ENCODE assay signal across 8 cellular contexts in the genomic region with DNA sequence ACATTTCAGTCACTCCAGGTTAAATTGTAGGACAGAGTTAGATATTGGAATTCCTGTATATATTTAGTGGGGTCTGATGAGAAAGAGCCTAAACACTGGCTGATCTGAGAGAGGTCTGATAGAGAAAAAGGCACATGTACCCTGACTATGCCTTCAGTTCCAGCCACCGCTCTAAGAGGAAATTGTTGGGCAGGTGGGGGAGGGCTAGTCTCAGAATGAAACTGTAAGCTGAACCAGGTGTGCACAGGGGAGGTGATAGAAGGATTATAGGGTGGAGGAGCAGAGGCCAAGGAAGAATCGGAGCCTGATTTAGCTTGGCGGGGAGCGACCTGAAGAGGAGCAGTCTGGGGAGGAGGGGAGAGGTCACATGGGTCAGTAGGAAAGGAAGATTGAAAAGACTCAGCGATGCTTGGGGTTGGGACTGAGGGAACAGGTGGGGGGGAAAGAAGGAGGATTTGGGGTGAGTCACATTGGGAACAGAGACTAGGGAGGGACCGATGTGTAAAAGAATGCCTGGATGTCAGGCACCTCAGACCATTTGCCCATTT.
DNase-seq lines count a peak whose midpoint lies in the region; ATAC-seq and TF ChIP-seq lines count a peak whose summit lies in the region.
"Not testable (repeated sequence)": the region's sequence is repeated elsewhere in the genome, so short reads cannot be mapped to it uniquely, and the experiment has no call there.

No MANE protein-coding gene starts in this region.

- not testable (repeated sequence) for TF ChIP-seq POLR2A in spleen (IDR thresholded peaks at IDR 0.05)

- peak overlapping the region; percentile 38 for H3K4me3 ChIP-seq in CD8-positive, alpha-beta memory T cell (ENCODE audit: low read length)
- H3K4me3 ChIP-seq in spleen: not testable (repeated sequence)

- H3K27me3 ChIP-seq in CD8-positive, alpha-beta memory T cell (ENCODE audit: insufficient read depth, low read length, poor library complexity, severe bottlenecking); spleen (replicated peaks in 1 of 7): not testable (repeated sequence)

- POLR2A ChIA-PET in CD8-positive, alpha-beta memory T cell (lab: Charles Lee): not testable (repeated sequence)

- H3K27me3 Mint-ChIP-seq in CD8-positive, alpha-beta memory T cell; activated CD4-positive, alpha-beta T cell treated with anti-CD3 and anti-CD28 coated beads, Interleukin-2, amount 10 ng/mL, durations not matched to agents 24 days and 14 days; activated naive CD4-positive, alpha-beta T cell treated with anti-CD3 and anti-CD28 coated beads, Interleukin-2, amount 10 ng/mL, durations not matched to agents 7 days and 5 days: not testable (repeated sequence)

- H3K36me3 Mint-ChIP-seq in CD8-positive, alpha-beta memory T cell; activated CD4-positive, alpha-beta T cell treated with anti-CD3 and anti-CD28 coated beads, Interleukin-2, amount 10 ng/mL, durations not matched to agents 24 days and 14 days (ENCODE audit: low read depth); activated naive CD4-positive, alpha-beta T cell treated with anti-CD3 and anti-CD28 coated beads, Interleukin-2, amount 10 ng/mL, durations not matched to agents 7 days and 5 days; stimulated activated effector memory CD8-positive, alpha-beta T cell treated with anti-CD3 and anti-CD28 coated beads, Interleukin-12 subunit alpha, Interleukin-12 subunit beta, amount 100 ng/mL, for 72 hours: not testable (repeated sequence)

- not testable (repeated sequence) for TF ChIP-seq CTCF in spleen (IDR thresholded peaks at IDR 0.05 in 8 of 11, conservative IDR thresholded peaks at IDR 0.05 in 3 of 11)

- H3K4me1 Mint-ChIP-seq in CD8-positive, alpha-beta memory T cell: peaks cover 7 to 14% (median 7%) of the 10 kb centered on the region in 3 donors
- H3K4me1 Mint-ChIP-seq in activated CD4-positive, alpha-beta T cell treated with anti-CD3 and anti-CD28 coated beads, Interleukin-2, amount 10 ng/mL, durations not matched to agents 24 days and 14 days: peaks cover 33% of the 10 kb centered on the region
- peaks cover 39% of the 10 kb centered on the region for H3K4me1 Mint-ChIP-seq in activated naive CD4-positive, alpha-beta T cell treated with anti-CD3 and anti-CD28 coated beads, Interleukin-2, amount 10 ng/mL, durations not matched to agents 7 days and 5 days
- peaks cover 17% of the 10 kb centered on the region for H3K4me1 Mint-ChIP-seq in stimulated activated effector memory CD8-positive, alpha-beta T cell treated with anti-CD3 and anti-CD28 coated beads, Interleukin-12 subunit alpha, Interleukin-12 subunit beta, amount 100 ng/mL, for 72 hours

- peaks cover 24% of the 10 kb centered on the region for H3K4me1 ChIP-seq in CD8-positive, alpha-beta memory T cell (ENCODE audit: insufficient read depth, low read length)
- H3K4me1 ChIP-seq in spleen: peaks cover 0 to 21% (median 6%) of the 10 kb centered on the region in 6 donors

- peak in 1 of 5 donors; percentile 52 for DNase-seq in CD8-positive, alpha-beta memory T cell
- DNase-seq in RPMI7951 (ENCODE audit: low read depth) (peak; percentile 46), activated T-cell treated with anti-CD3 and anti-CD28 coated beads for 4 hours (peak; percentile 26), kidney tubule cell (ENCODE audit: low spot score) (peak; percentile 26)
- peak; percentile 77 for DNase-seq in activated CD4-positive, alpha-beta T cell treated with anti-CD3 and anti-CD28 coated beads, Interleukin-2, amount 10 ng/mL, durations not matched to agents 24 days and 14 days
- DNase-seq in activated naive CD4-positive, alpha-beta T cell treated with anti-CD3 and anti-CD28 coated beads, Interleukin-2, amount 10 ng/mL, durations not matched to agents 7 days and 5 days: peak; percentile 66
- DNase-seq in spleen; stimulated activated effector memory CD8-positive, alpha-beta T cell treated with anti-CD3 and anti-CD28 coated beads, Interleukin-12 subunit alpha, Interleukin-12 subunit beta, amount 100 ng/mL, for 72 hours (ENCODE audit: low spot score in 2 of 2): not testable (repeated sequence)

- WGBS in spleen, 5 donors: 54 to 75% (median 67%) methylated on average over 6 of the region's 6 CpGs

- CTCF ChIA-PET in CD8-positive, alpha-beta memory T cell (lab: Charles Lee): interaction anchor here (0.7 to 2.4 kb wide), 5 partner anchors 45 to 266 kb away, joined by 3 to 5 read pairs (median 3); no protein-coding TSS in a partner anchor
- CTCF ChIA-PET in activated naive CD4-positive, alpha-beta T cell treated with anti-CD3 and anti-CD28 coated beads, Interleukin-2, amount 10 ng/mL, durations not matched to agents 7 days and 5 days (lab: Charles Lee): interaction anchor here (1.0 to 5.5 kb wide), 3 partner anchors 45 to 222 kb away, joined by 3 to 41 read pairs (median 3); no protein-coding TSS in a partner anchor

- ATAC-seq in stimulated activated effector memory CD8-positive, alpha-beta T cell treated with anti-CD3 and anti-CD28 coated beads, Interleukin-12 subunit alpha, Interleukin-12 subunit beta, amount 100 ng/mL, for 72 hours: not testable (repeated sequence)

- not testable (repeated sequence) for H3K9me3 ChIP-seq in CD8-positive, alpha-beta memory T cell (ENCODE audit: low read length); spleen

- not testable (repeated sequence) for H3K27ac ChIP-seq in CD8-positive, alpha-beta memory T cell (ENCODE audit: low read depth, low read length)
- peak overlapping the region in 7 of 8 donors; percentile 39 to 76 (median 65) for H3K27ac ChIP-seq in spleen

- intact Hi-C loops in activated CD4-positive, alpha-beta T cell treated with anti-CD3 and anti-CD28 coated beads, Interleukin-2, amount 10 ng/mL, durations not matched to agents 24 days and 14 days (cut with micrococcal nuclease): loop anchor here (5.0 kb wide), 1 partner anchor 175 kb away; a partner anchor contains a TSS
- intact Hi-C loops in spleen (cut with DNase I; ENCODE audit: low total_unique reads): loop anchor here (10.0 kb wide), 1 partner anchor 87 kb away; no protein-coding TSS in a partner anchor

- H3K36me3 ChIP-seq in CD8-positive, alpha-beta memory T cell (ENCODE audit: insufficient read depth, low read length); spleen: not testable (repeated sequence)

- H3K9me3 Mint-ChIP-seq in CD8-positive, alpha-beta memory T cell; activated CD4-positive, alpha-beta T cell treated with anti-CD3 and anti-CD28 coated beads, Interleukin-2, amount 10 ng/mL, durations not matched to agents 24 days and 14 days; activated naive CD4-positive, alpha-beta T cell treated with anti-CD3 and anti-CD28 coated beads, Interleukin-2, amount 10 ng/mL, durations not matched to agents 7 days and 5 days; stimulated activated effector memory CD8-positive, alpha-beta T cell treated with anti-CD3 and anti-CD28 coated beads, Interleukin-12 subunit alpha, Interleukin-12 subunit beta, amount 100 ng/mL, for 72 hours: not testable (repeated sequence)

- peak overlapping the region in 7 of 8 donors; percentile 15 to 94 (median 88) for H3K27ac Mint-ChIP-seq in CD8-positive, alpha-beta memory T cell
- H3K27ac Mint-ChIP-seq in activated CD4-positive, alpha-beta T cell treated with anti-CD3 and anti-CD28 coated beads, Interleukin-2, amount 10 ng/mL, durations not matched to agents 24 days and 14 days: peak overlapping the region; percentile 68
- peak overlapping the region; percentile 79 for H3K27ac Mint-ChIP-seq in activated naive CD4-positive, alpha-beta T cell treated with anti-CD3 and anti-CD28 coated beads, Interleukin-2, amount 10 ng/mL, durations not matched to agents 7 days and 5 days
- H3K27ac Mint-ChIP-seq in stimulated activated effector memory CD8-positive, alpha-beta T cell treated with anti-CD3 and anti-CD28 coated beads, Interleukin-12 subunit alpha, Interleukin-12 subunit beta, amount 100 ng/mL, for 72 hours: peak overlapping the region; percentile 63

- H3K4me3 Mint-ChIP-seq in CD8-positive, alpha-beta memory T cell: peak overlapping the region; percentile 37 to 87 (median 74)
- peak overlapping the region; percentile 60 for H3K4me3 Mint-ChIP-seq in activated CD4-positive, alpha-beta T cell treated with anti-CD3 and anti-CD28 coated beads, Interleukin-2, amount 10 ng/mL, durations not matched to agents 24 days and 14 days
- H3K4me3 Mint-ChIP-seq in activated naive CD4-positive, alpha-beta T cell treated with anti-CD3 and anti-CD28 coated beads, Interleukin-2, amount 10 ng/mL, durations not matched to agents 7 days and 5 days: peak overlapping the region; percentile 16
- H3K4me3 Mint-ChIP-seq in stimulated activated effector memory CD8-positive, alpha-beta T cell treated with anti-CD3 and anti-CD28 coated beads, Interleukin-12 subunit alpha, Interleukin-12 subunit beta, amount 100 ng/mL, for 72 hours: peak overlapping the region; percentile 39

Comparison
In these comparisons a context has a peak if more than half of its experiments do, and no peak if none do; other contexts are left out.
1. H3K4me3 Mint-ChIP-seq: peak in every context shown above with its lines; median percentile 74 in CD8-positive, alpha-beta memory T cell; 60 in activated CD4-positive, alpha-beta T cell treated with anti-CD3 and anti-CD28 coated beads, Interleukin-2, amount 10 ng/mL, durations not matched to agents 24 days and 14 days; 39 in stimulated activated effector memory CD8-positive, alpha-beta T cell treated with anti-CD3 and anti-CD28 coated beads, Interleukin-12 subunit alpha, Interleukin-12 subunit beta, amount 100 ng/mL, for 72 hours; 16 in activated naive CD4-positive, alpha-beta T cell treated with anti-CD3 and anti-CD28 coated beads, Interleukin-2, amount 10 ng/mL, durations not matched to agents 7 days and 5 days.